Comparison of ENCODE assay signal across 8 cellular contexts in the genomic region with DNA sequence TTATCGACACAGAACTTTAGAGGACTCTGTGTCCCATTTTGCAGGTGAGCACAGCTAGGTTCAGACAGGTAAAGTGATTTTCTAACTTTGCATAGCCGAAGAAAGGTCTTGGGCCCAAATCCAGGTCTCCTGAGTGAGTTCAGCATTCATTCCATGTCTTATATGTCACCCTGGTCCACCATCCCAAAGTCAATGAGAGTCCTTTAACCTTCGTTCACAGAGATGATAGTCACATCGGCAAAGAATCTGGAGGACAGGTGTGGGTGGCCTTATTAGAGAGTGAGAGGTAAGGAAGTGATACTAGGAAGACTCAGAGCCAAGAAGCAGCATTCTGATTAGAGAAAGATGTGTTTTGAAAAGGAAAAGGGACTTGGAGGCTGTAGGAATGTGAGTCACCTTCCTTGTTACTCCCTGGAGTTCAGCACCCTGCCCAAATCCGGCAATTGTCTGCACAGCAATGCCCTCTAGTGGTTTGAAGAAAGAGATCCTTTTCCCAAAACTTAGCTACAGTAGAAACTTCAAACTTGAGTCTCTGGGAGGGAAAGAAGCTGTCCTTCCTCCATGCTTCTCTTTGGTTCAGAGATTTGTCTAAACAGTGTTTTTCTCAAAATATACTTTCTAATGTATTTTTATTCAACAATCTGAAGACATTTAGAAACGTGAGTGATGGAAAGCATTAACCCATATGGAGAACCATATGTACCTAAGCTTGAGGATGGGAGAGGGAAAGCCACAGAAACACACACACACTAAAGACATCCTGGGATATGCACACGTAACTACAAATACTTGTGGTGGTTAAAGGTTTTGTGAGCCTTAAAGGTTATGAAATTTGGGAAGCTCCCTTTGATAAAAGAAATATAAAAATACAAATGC.
DNase-seq lines count a peak whose midpoint lies in the region; ATAC-seq and TF ChIP-seq lines count a peak whose summit lies in the region.

No MANE protein-coding gene starts in this region.

- no peaks in the 10 kb centered on the region for H4K20me1 ChIP-seq in KMS-11 (ENCODE audit: insufficient read depth)

- 29% methylated on average over 7 of the region's 7 CpGs for WGBS in liver

- TF ChIP-seq CTCF in KMS-11 (conservative IDR thresholded peaks at IDR 0.05; ENCODE audit: low read depth, low read length) (peak; percentile 40), brain (conservative IDR thresholded peaks at IDR 0.05) (peak; percentile 72 to 84), liver (IDR thresholded peaks at IDR 0.05; ENCODE audit: low read depth, low read length, missing input control) (peak; percentile 62)

- H3K4me1 ChIP-seq in KMS-11 (ENCODE audit: low read depth, poor library complexity, severe bottlenecking) (no peaks in the 10 kb centered on the region), liver (ENCODE audit: control insufficient read depth in 4 of 4, insufficient read depth in 4 of 4, low read length in 3 of 4) (no peaks in the 10 kb centered on the region)

- no peak overlapping the region for H2AFZ ChIP-seq in KMS-11 (ENCODE audit: low read depth)

- no peaks in the 10 kb centered on the region for H3K79me2 ChIP-seq in KMS-11 (ENCODE audit: insufficient read depth, low read depth)

- H3K27me3 Mint-ChIP-seq in brain: peaks cover 16% of the 10 kb centered on the region
- no peaks in the 10 kb centered on the region for H3K27me3 Mint-ChIP-seq in activated T-cell treated with anti-CD3 and anti-CD28 coated beads, Interleukin-2, amount 50 U/mL, for 24 hours

- H3K4me1 Mint-ChIP-seq in brain: peaks cover 18% of the 10 kb centered on the region
- H3K4me1 Mint-ChIP-seq in activated T-cell treated with anti-CD3 and anti-CD28 coated beads, Interleukin-2, amount 50 U/mL, for 24 hours (ENCODE audit: low read depth): no peaks in the 10 kb centered on the region

- no peak overlapping the region for H3K4me3 Mint-ChIP-seq in brain
- no peak overlapping the region for H3K4me3 Mint-ChIP-seq in activated T-cell treated with anti-CD3 and anti-CD28 coated beads, Interleukin-2, amount 50 U/mL, for 24 hours

- H3K27me3 ChIP-seq in KMS-11 (ENCODE audit: insufficient read depth, low read depth): no peaks in the 10 kb centered on the region
- peaks cover 0 to 11% (median 0%) of the 10 kb centered on the region in 4 donors for H3K27me3 ChIP-seq in liver (ENCODE audit: control insufficient read depth in 4 of 4, insufficient read depth in 4 of 4, low read length in 3 of 4)

- H3K9me3 ChIP-seq in liver (ENCODE audit: control insufficient read depth in 4 of 4, low read length in 3 of 4): no peaks in the 10 kb centered on the region

- H3K36me3 ChIP-seq in KMS-11 (ENCODE audit: insufficient read depth): no peaks in the 10 kb centered on the region
- H3K36me3 ChIP-seq in liver (ENCODE audit: control insufficient read depth in 4 of 4, insufficient read depth in 3 of 4, low read depth in 1 of 4, low read length in 3 of 4): no peaks in the 10 kb centered on the region

- no peaks in the 10 kb centered on the region for H3K36me3 Mint-ChIP-seq in brain
- no peaks in the 10 kb centered on the region for H3K36me3 Mint-ChIP-seq in activated T-cell treated with anti-CD3 and anti-CD28 coated beads, Interleukin-2, amount 50 U/mL, for 24 hours (ENCODE audit: low read depth)

- no peak overlapping the region for H3K4me3 ChIP-seq in KMS-11 (IDR thresholded peaks at IDR 0.05; ENCODE audit: insufficient read depth, low read depth, low read length)
- no peak overlapping the region for H3K4me3 ChIP-seq in liver (ENCODE audit: low read depth in 1 of 3, low read length in 3 of 3)

- peak; percentile 37 for DNase-seq in Daoy (ENCODE audit: low read depth)
- no peak for DNase-seq in stimulated activated naive CD4-positive, alpha-beta T cell (lab: John Stamatoyannopoulos, UW)
- DNase-seq in activated CD4-positive, CD25-positive, alpha-beta regulatory T cell treated with anti-CD3 and anti-CD28 coated beads, Interleukin-2, amount 50 U/mL, for 72 hours: no peak
- DNase-seq in activated T-cell treated with anti-CD3 and anti-CD28 coated beads, Interleukin-2, amount 50 U/mL, for 24 hours: no peak

- ATAC-seq in HG03196 (IDR thresholded peaks at IDR 0.05; ENCODE audit: unreplicated experiment): no peak

- H3K27ac Mint-ChIP-seq in brain: no peak overlapping the region
- no peak overlapping the region for H3K27ac Mint-ChIP-seq in activated T-cell treated with anti-CD3 and anti-CD28 coated beads, Interleukin-2, amount 50 U/mL, for 24 hours

- H3K9ac ChIP-seq in KMS-11 (no peak overlapping the region), liver (ENCODE audit: low read depth in 1 of 2, low read length in 2 of 2) (no peak overlapping the region)

- peaks cover 0 to 70% (median 3%) of the 10 kb centered on the region in 5 experiments for H3K9me3 Mint-ChIP-seq in brain
- H3K9me3 Mint-ChIP-seq in activated T-cell treated with anti-CD3 and anti-CD28 coated beads, Interleukin-2, amount 50 U/mL, for 24 hours: peaks cover 6% of the 10 kb centered on the region

- no peak overlapping the region for H3K27ac ChIP-seq in KMS-11
- no peak overlapping the region for H3K27ac ChIP-seq in liver (ENCODE audit: low read depth in 1 of 2, low read length in 2 of 2)

- H3K4me2 ChIP-seq in KMS-11: no peak overlapping the region

- peak; percentile 87 to 90 for TF ChIP-seq RAD21 in liver (IDR thresholded peaks at IDR 0.05)

TF ChIP-seq in liver, 16 proteins besides CTCF, POLR2A, EP300 and RAD21:
- TF ChIP-seq NR2F2 (IDR thresholded peaks at IDR 0.05): no peak
- no peak for TF ChIP-seq TAF1 (conservative IDR thresholded peaks at IDR 0.05)
- no peak for TF ChIP-seq RXRA (IDR thresholded peaks at IDR 0.05)
- no peak for TF ChIP-seq FOXA2 (IDR thresholded peaks at IDR 0.05)
- TF ChIP-seq, protein P1, sequence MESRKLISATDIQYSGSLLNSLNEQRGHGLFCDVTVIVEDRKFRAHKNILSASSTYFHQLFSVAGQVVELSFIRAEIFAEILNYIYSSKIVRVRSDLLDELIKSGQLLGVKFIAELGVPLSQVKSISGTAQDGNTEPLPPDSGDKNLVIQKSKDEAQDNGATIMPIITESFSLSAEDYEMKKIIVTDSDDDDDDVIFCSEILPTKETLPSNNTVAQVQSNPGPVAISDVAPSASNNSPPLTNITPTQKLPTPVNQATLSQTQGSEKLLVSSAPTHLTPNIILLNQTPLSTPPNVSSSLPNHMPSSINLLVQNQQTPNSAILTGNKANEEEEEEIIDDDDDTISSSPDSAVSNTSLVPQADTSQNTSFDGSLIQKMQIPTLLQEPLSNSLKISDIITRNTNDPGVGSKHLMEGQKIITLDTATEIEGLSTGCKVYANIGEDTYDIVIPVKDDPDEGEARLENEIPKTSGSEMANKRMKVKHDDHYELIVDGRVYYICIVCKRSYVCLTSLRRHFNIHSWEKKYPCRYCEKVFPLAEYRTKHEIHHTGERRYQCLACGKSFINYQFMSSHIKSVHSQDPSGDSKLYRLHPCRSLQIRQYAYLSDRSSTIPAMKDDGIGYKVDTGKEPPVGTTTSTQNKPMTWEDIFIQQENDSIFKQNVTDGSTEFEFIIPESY (IDR thresholded peaks at IDR 0.05): no peak
